In genomic region chr1:201296371-201296770, GRCh38 we compare ENCODE assay signal across 1 cellular context.
TF ChIP-seq lines count a peak whose summit lies in the region.

No MANE protein-coding gene starts in this region.

TF ChIP-seq in SK-N-SH, 30 proteins besides CTCF, POLR2A, EP300 and RAD21 (continued from another document):
- TF ChIP-seq IRF3 (IDR thresholded peaks at IDR 0.05; ENCODE audit: low read depth, low read length) (no peak), NFIC (IDR thresholded peaks at IDR 0.05; ENCODE audit: borderline replicate concordance) (no peak), MXI1 (IDR thresholded peaks at IDR 0.05; ENCODE audit: low read depth, low read length) (no peak), JUND (IDR thresholded peaks at IDR 0.05) (no peak), POLR2AphosphoS5 (IDR thresholded peaks at IDR 0.05; ENCODE audit: low read depth, low read length) (no peak), SMC3 (IDR thresholded peaks at IDR 0.05; ENCODE audit: low read depth, low read length) (no peak), RXRA (IDR thresholded peaks at IDR 0.05; ENCODE audit: borderline replicate concordance, low read depth) (no peak), FOXM1 (IDR thresholded peaks at IDR 0.05; ENCODE audit: low read depth) (no peak), GABPA (IDR thresholded peaks at IDR 0.05; ENCODE audit: low read depth) (no peak), EZH2phosphoT487 (IDR thresholded peaks at IDR 0.05; ENCODE audit: borderline replicate concordance, low read depth) (no peak), TCF12 (IDR thresholded peaks at IDR 0.05) (no peak), NRF1 (IDR thresholded peaks at IDR 0.05; ENCODE audit: low read depth, low read length) (no peak), USF1 (IDR thresholded peaks at IDR 0.05; ENCODE audit: borderline replicate concordance, low read depth) (no peak), GATA2 (CRISPR knock-in tag; IDR thresholded peaks at IDR 0.05) (no peak), RCOR1 (IDR thresholded peaks at IDR 0.05; ENCODE audit: low read length) (no peak)
- TF ChIP-seq, protein P1, sequence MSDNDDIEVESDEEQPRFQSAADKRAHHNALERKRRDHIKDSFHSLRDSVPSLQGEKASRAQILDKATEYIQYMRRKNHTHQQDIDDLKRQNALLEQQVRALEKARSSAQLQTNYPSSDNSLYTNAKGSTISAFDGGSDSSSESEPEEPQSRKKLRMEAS (IDR thresholded peaks at IDR 0.05; ENCODE audit: low read depth) = no peak
TF ChIP-seq in SK-N-SH: peak in this region for 0.
